Comparison of ENCODE assay signal across 8 cellular contexts in the genomic region with DNA sequence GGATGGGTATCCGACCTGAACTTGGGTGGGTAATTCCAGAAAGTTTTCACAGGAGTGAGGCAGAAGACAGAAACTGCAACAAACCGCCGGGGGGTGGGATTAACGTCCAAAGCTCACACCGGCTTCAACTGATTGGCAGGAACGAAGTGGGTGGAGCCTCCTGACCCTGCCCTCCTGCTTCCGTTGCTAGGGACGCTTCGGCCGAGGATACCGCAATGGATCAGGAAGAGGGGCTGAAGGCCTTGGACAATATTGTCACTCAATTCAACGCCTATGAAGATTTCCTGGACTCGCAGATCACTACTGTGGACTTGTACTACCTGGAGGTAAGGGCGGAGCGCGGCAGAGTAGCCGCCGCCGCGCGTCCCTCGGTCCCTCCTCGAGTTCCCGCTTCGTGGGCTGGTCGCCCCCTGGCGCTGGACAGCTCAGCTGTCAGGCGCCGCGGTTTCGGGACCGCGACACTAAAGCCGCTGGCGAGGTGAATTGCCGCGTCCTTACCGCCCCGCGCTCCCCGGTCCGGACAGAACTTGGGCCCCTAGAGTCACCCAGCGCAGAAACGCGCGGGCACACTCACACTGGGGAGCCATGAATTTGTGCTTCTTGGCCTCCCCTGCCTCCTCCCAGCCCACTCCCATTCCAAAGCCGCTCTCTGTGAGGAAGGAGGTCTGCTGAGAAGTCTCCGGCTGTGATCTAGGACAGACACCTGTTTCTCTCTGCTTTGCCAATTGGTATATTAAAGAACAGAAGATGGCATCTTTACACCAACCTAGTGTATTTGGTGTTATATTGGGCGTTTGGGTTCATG. TPM values are rescaled to one million over a fixed set of nuclear protein-coding genes. Genes with fewer than 3 reads are reported as not detected.
A peak's percentile ranks its signal among the peaks of the same experiment; 100 is the strongest.
DNase-seq lines count a peak whose midpoint lies in the region; ATAC-seq, FAIRE-seq and TF ChIP-seq lines count a peak whose summit lies in the region.

A gene (plus strand): TSS at position 177 of the 805 bp plus-strand sequence.

- H2AK5ac ChIP-seq in H1 (ENCODE audit: low read depth, low read length): no peak within 1 kb of the TSS

- no peaks in the 10 kb centered on the region for H3K9me3 ChIP-seq in H1 (ENCODE audit: insufficient read depth in 2 of 2, low read depth in 1 of 2, low read length in 1 of 2)

- no peak within 1 kb of the TSS for H3K56ac ChIP-seq in H1 (replicated peaks; ENCODE audit: insufficient read length, low read depth, low read length)

- no peak within 1 kb of the TSS for H3K23ac ChIP-seq in H1 (ENCODE audit: insufficient read length)

- no peaks in the 10 kb centered on the region for H3K36me3 ChIP-seq in H1 (ENCODE audit: control insufficient read depth in 2 of 4, insufficient read depth in 4 of 4, low read length in 3 of 4)

- no peaks in the 10 kb centered on the region; a peak in 1 of 7 replicates for H3K4me1 ChIP-seq in H1 (replicated peaks in 1 of 4; ENCODE audit: control insufficient read depth in 3 of 4, insufficient read depth in 4 of 4, low read length in 3 of 4)

- no peaks in the 10 kb centered on the region for H3K79me2 ChIP-seq in H1 (ENCODE audit: control insufficient read depth in 1 of 2, insufficient read depth in 2 of 2, low read length in 2 of 2)

- H3K4me3 Mint-ChIP-seq in memory B cell: peak within 1 kb of the TSS; percentile 90

- TF ChIP-seq RAD21 in H1 (IDR thresholded peaks at IDR 0.05 in 1 of 2, conservative IDR thresholded peaks at IDR 0.05 in 1 of 2; ENCODE audit: low read depth in 2 of 2, low read length in 2 of 2): peak; percentile 31 to 49; a peak in 3 of 4 replicates

- TF ChIP-seq POLR2A in H1 (IDR thresholded peaks at IDR 0.05; ENCODE audit: control extremely low read depth in 1 of 2, low read depth in 2 of 2, low read length in 2 of 2): no peak

- ATAC-seq in GM18873 (IDR thresholded peaks at IDR 0.05; ENCODE audit: low FRiP score, unreplicated experiment) (peak; percentile 95), HG03135 (IDR thresholded peaks at IDR 0.05; ENCODE audit: unreplicated experiment) (peak; percentile 95), memory B cell (ENCODE audit: low read depth) (peak; percentile 87)

- H4K8ac ChIP-seq in H1 (ENCODE audit: extremely low read depth, insufficient read depth, low read length): no peak within 1 kb of the TSS

- no peaks in the 10 kb centered on the region for H3K36me3 Mint-ChIP-seq in memory B cell

- TF ChIP-seq CTCF in AG04449 (IDR thresholded peaks at IDR 0.05; ENCODE audit: insufficient read depth, low read length, missing control alignments): peak; percentile 75
- TF ChIP-seq CTCF in H1 (IDR thresholded peaks at IDR 0.05; ENCODE audit: control extremely low read depth in 1 of 3, insufficient read depth in 1 of 3, low read depth in 1 of 3, low read length in 3 of 3): peak; percentile 44 to 57 (median 48)

- no peak within 1 kb of the TSS for H3K27ac ChIP-seq in H1 (ENCODE audit: low read depth, low read length)

- no peak within 1 kb of the TSS for H3K9ac ChIP-seq in H1 (replicated peaks in 1 of 4; ENCODE audit: extremely low read depth in 1 of 4, low read depth in 3 of 4, low read length in 3 of 4)

- peaks cover 2% of the 10 kb centered on the region; the same call in 1 of the 2 replicates for H3K23me2 ChIP-seq in H1 (ENCODE audit: low read depth, low read length)

- H3K18ac ChIP-seq in H1 (ENCODE audit: extremely low read depth, low read length): no peak within 1 kb of the TSS

- H2BK20ac ChIP-seq in H1 (ENCODE audit: low read length): no peak within 1 kb of the TSS

- H4K5ac ChIP-seq in H1 (ENCODE audit: insufficient read length, low read depth, low read length): no peak within 1 kb of the TSS

- FAIRE-seq in H1 (lab: Jason Lieb, UNC): peak; percentile 94

- POLR2A ChIA-PET in AG04449 (lab: Yijun Ruan, JAX): interaction anchor here (0.6 to 1.4 kb wide), 5 partner anchors 28 to 107 kb away, joined by 3 to 7 read pairs (median 3); a partner anchor contains a TSS
- POLR2A ChIA-PET in H1 (lab: Charles Lee; ENCODE audit: partially characterized antibody): no interaction called here

- H3K27me3 ChIP-seq in H1 (replicated peaks in 1 of 4; ENCODE audit: control insufficient read depth in 3 of 4, extremely low read depth in 1 of 4, insufficient read depth in 3 of 4, low read length in 3 of 4): peaks cover 0 to 11% (median 9%) of the 10 kb centered on the region in 4 experiments; a peak in 6 of 7 replicates

- no peak for DNase-seq in AG04449 (ENCODE audit: low read depth, low spot score)
- DNase-seq in NCI-H345 (lab: John Stamatoyannopoulos, UW): peak; percentile 81
- peak; percentile 14 to 26 for DNase-seq in activated CD4-positive, alpha-beta T cell treated with anti-CD3 and anti-CD28 coated beads, Interleukin-2, amount 50 U/mL, for 4 hours
- peak; percentile 68 to 94 for DNase-seq in H1 (ENCODE audit: low read depth in 1 of 2, low spot score in 2 of 2)
- DNase-seq in memory B cell (ENCODE audit: low spot score in 2 of 2): peak; percentile 5 to 41
- peak; percentile 19 for DNase-seq in stimulated activated CD8-positive, alpha-beta memory T cell treated with anti-CD3 and anti-CD28 coated beads, Interleukin-12 subunit alpha, Interleukin-12 subunit beta, amount 100 ng/mL, for 4 hours (ENCODE audit: low read depth)

- no peak within 1 kb of the TSS for H3K4ac ChIP-seq in H1 (replicated peaks; ENCODE audit: insufficient read length, low read depth, low read length)

- H3K4me3 ChIP-seq in AG04449 (ENCODE audit: low read depth, low read length) (peak within 1 kb of the TSS; percentile 81), H1 (ENCODE audit: extremely low read depth in 1 of 4, insufficient read depth in 2 of 4, low read depth in 3 of 4, low read length in 4 of 4) (peak within 1 kb of the TSS; percentile 50 to 85 (median 82))

- H2BK15ac ChIP-seq in H1 (ENCODE audit: low read length): no peak within 1 kb of the TSS

- no peaks in the 10 kb centered on the region for H4K20me1 ChIP-seq in H1 (replicated peaks in 1 of 2; ENCODE audit: control insufficient read depth in 1 of 2, insufficient read depth in 2 of 2, low read length in 2 of 2)

- no peaks in the 10 kb centered on the region for H3K79me1 ChIP-seq in H1 (ENCODE audit: low read depth, low read length)

- peaks cover 6% of the 10 kb centered on the region for H3K27me3 Mint-ChIP-seq in memory B cell

- H3K4me1 Mint-ChIP-seq in memory B cell: peaks cover 8% of the 10 kb centered on the region

- H2BK120ac ChIP-seq in H1 (replicated peaks; ENCODE audit: low read depth, low read length): no peak within 1 kb of the TSS

- no peak within 1 kb of the TSS for H3K14ac ChIP-seq in H1 (ENCODE audit: insufficient read length)

- 4% methylated on average over 45 of the region's 49 CpGs; no CpG with 5 or more reads in 1 of the 2 experiments for WGBS in H1 (ENCODE audit: extremely low coverage in 1 of 2, insufficient coverage in 1 of 2, insufficient read length in 1 of 2, insufficient replicate concordance in 2 of 2, low coverage in 1 of 2, low lambda C conversion rate in 2 of 2, missing lambda C conversion rate in 1 of 2), 2 experiments

- H3K27ac Mint-ChIP-seq in memory B cell: no peak within 1 kb of the TSS

- H2AFZ ChIP-seq in H1 (ENCODE audit: low read length): peak within 1 kb of the TSS; percentile 76; the same call in 1 of the 2 replicates

- no peak for TF ChIP-seq EP300 in H1 (IDR thresholded peaks at IDR 0.05; ENCODE audit: borderline replicate concordance in 1 of 2, low read depth in 2 of 2, low read length in 2 of 2)

- CTCF ChIA-PET in AG04449 (lab: Yijun Ruan, JAX): interaction anchor here (0.6 to 8.4 kb wide), 21 partner anchors 10 to 1383 kb away, joined by 3 to 102 read pairs (median 4); no protein-coding TSS in a partner anchor
- CTCF ChIA-PET in H1 (lab: Charles Lee; ENCODE audit: partially characterized antibody): interaction anchor here (0.7 to 5.3 kb wide), 20 partner anchors 9 to 1384 kb away, joined by 3 to 37 read pairs (median 4); a partner anchor contains a TSS

- no peaks in the 10 kb centered on the region for H3K9me3 Mint-ChIP-seq in memory B cell

- no peak within 1 kb of the TSS for H2BK5ac ChIP-seq in H1 (ENCODE audit: low read depth, low read length)

- H3K4me2 ChIP-seq in H1 (ENCODE audit: insufficient read depth in 1 of 2, low read depth in 2 of 2, low read length in 2 of 2): peak within 1 kb of the TSS; percentile 54 to 93

- H4K91ac ChIP-seq in H1 (replicated peaks; ENCODE audit: insufficient read length, low read length): no peak within 1 kb of the TSS

- H2BK12ac ChIP-seq in H1 (ENCODE audit: low read depth, low read length): no peak within 1 kb of the TSS

TF ChIP-seq in H1, 55 proteins besides CTCF, POLR2A, EP300 and RAD21 (continues in another document):
- TF ChIP-seq ZNF274 (IDR thresholded peaks at IDR 0.05; ENCODE audit: borderline replicate concordance, extremely low read depth, low read length) (no peak), CHD1 (IDR thresholded peaks at IDR 0.05; ENCODE audit: low read depth, low read length) (no peak), SIX5 (IDR thresholded peaks at IDR 0.05; ENCODE audit: low read depth, low read length) (no peak), GABPA (IDR thresholded peaks at IDR 0.05; ENCODE audit: borderline replicate concordance, insufficient read depth, low read length) (no peak)
- TF ChIP-seq, protein P1, sequence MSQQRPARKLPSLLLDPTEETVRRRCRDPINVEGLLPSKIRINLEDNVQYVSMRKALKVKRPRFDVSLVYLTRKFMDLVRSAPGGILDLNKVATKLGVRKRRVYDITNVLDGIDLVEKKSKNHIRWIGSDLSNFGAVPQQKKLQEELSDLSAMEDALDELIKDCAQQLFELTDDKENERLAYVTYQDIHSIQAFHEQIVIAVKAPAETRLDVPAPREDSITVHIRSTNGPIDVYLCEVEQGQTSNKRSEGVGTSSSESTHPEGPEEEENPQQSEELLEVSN (IDR thresholded peaks at IDR 0.05): 0 out of 2 replicates have a peak, but pooled peaks have one; percentile 23
- TF ChIP-seq, protein P2, sequence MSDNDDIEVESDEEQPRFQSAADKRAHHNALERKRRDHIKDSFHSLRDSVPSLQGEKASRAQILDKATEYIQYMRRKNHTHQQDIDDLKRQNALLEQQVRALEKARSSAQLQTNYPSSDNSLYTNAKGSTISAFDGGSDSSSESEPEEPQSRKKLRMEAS (IDR thresholded peaks at IDR 0.05): no peak
- TF ChIP-seq, protein P3, sequence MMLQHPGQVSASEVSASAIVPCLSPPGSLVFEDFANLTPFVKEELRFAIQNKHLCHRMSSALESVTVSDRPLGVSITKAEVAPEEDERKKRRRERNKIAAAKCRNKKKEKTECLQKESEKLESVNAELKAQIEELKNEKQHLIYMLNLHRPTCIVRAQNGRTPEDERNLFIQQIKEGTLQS (IDR thresholded peaks at IDR 0.05; ENCODE audit: insufficient read depth, low read depth, low read length): no peak

RNA-seq across cellular contexts. Expression of the gene that starts here (rescaled TPM):
- total RNA-seq in H1 (2021; fragmentation: NEBNext Ultra II Directional; extraction: Animal tissue kit (Norgen Biotek cat#: 25700)): not detected in 2 replicates
- polyA plus RNA-seq in H1 (2011; rRNA removed): not detected in 2 replicates
- not detected for polyA plus RNA-seq in H1 (2011; cell fraction: cytosol; rRNA removed)
- not detected for polyA plus RNA-seq in H1 (2011; cell fraction: nucleus; rRNA removed)
- polyA plus RNA-seq in H1 (2012, experiment 1 of 2): not detected in 4 replicates
- not detected for polyA plus RNA-seq in H1 (2012, experiment 2 of 2)
- polyA plus RNA-seq in H1 (2013, experiment 1 of 2): not detected
- polyA plus RNA-seq in H1 (2013, experiment 2 of 2): not detected
- not detected in 2 replicates for polyA minus RNA-seq in H1 (2011; rRNA and poly(A)+ RNA removed)
- not detected for polyA minus RNA-seq in H1 (2011; cell fraction: cytosol; rRNA and poly(A)+ RNA removed)
- not detected for polyA minus RNA-seq in H1 (2011; cell fraction: nucleus; rRNA and poly(A)+ RNA removed)

Comparison
In these comparisons a context has a peak if more than half of its experiments do, and no peak if none do; other contexts are left out.
1. Peak in DNase-seq, H3K4me3 ChIP-seq and H3K4me2 ChIP-seq in H1; RNA of the gene not detected or under 1 TPM.